9 cellular contexts compared by ENCODE assay signal in the genomic region with DNA sequence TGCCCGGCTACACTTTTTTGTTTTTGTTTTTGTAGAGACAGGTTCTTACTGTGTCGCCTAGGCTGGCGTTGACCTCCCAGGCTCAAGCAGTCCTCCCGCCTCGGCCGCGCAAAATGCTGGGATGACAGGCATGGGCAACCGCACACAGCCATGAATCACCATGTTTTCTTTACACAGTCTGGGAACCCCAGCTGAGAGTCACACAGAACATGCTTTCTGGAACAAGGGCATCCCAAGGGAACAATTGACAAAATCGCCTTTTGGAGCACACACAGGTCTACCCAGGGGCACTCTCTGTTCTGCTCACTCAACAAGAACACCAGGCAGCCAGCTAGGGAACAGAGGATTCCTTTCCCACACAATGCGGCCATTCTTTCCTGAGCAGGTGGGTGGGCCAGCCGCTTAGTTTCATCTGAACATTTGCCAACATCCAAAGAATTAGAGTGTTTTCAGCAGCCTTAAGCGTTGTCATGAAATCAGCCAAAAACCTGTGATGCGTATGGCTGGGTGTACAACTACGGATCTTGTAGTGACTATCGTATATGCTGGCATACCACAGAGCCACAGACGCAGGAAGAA. TPM values are rescaled to one million over a fixed set of nuclear protein-coding genes. Genes with fewer than 3 reads are reported as not detected.
A peak's percentile ranks its signal among the peaks of the same experiment; 100 is the strongest.
DNase-seq lines count a peak whose midpoint lies in the region; ATAC-seq, FAIRE-seq and TF ChIP-seq lines count a peak whose summit lies in the region.
"Had no signal": no experiment of that assay in that cellular context is flagged by ENCODE, and none has a peak within 500 bp of the region (broad histone marks: within the 10 kb centered on the region; RNA-seq: fewer than 3 reads in every experiment).

No MANE protein-coding gene starts in this region.

- H3K4me1 ChIP-seq in foreskin keratinocyte: no peaks in the 10 kb centered on the region
- H3K4me1 ChIP-seq in sigmoid colon: no peaks in the 10 kb centered on the region

- TF ChIP-seq CTCF in foreskin keratinocyte (conservative IDR thresholded peaks at IDR 0.05) (no peak), sigmoid colon (IDR thresholded peaks at IDR 0.05) (no peak), coronary artery (IDR thresholded peaks at IDR 0.05) (no peak)

- no peak overlapping the region for H3K27ac ChIP-seq in foreskin keratinocyte
- peak overlapping the region; percentile 25 to 32 (median 26) for H3K27ac ChIP-seq in sigmoid colon
- H3K27ac ChIP-seq in coronary artery: peak overlapping the region in 1 of 2 donors; percentile 29

- peak in 2 of 4 donors; percentile 27 to 42 for TF ChIP-seq EP300 in sigmoid colon (IDR thresholded peaks at IDR 0.05)

- DNase-seq in RCC 7860 (ENCODE audit: low spot score): peak; percentile 45
- peak in 1 of 2 donors; percentile 30 for DNase-seq in foreskin keratinocyte
- DNase-seq in sigmoid colon: peak; percentile 67
- no peak for DNase-seq in NAMALWA (ENCODE audit: low spot score)
- DNase-seq in AG08396 (ENCODE audit: low spot score): no peak
- DNase-seq in NCI-H82 treated with DMSO at 0.1 percent for 48 hours (lab: John Stamatoyannopoulos, UW; ENCODE audit: unreplicated experiment): no peak
- DNase-seq in coronary artery (ENCODE audit: low spot score): no peak

- no peak overlapping the region for H3K4me3 ChIP-seq in sigmoid colon
- no peak overlapping the region for H3K4me3 ChIP-seq in coronary artery

- peak; percentile 44 for ATAC-seq in GM19043 (IDR thresholded peaks at IDR 0.05; ENCODE audit: low read depth, unreplicated experiment)
- peak; percentile 84 for ATAC-seq in foreskin keratinocyte

- 29 to 78% methylated on average over 16 of the region's 16 CpGs for WGBS in sigmoid colon, 2 donors

- FAIRE-seq in RCC 7860 (lab: Jason Lieb, UNC): peak; percentile 67
- FAIRE-seq: colon had no signal

- H3K9me3 ChIP-seq in sigmoid colon: no peaks in the 10 kb centered on the region

- intact Hi-C loops in sigmoid colon (cut with DNase I): no loop called here

- no peaks in the 10 kb centered on the region for H3K27me3 ChIP-seq in foreskin keratinocyte
- H3K27me3 ChIP-seq in sigmoid colon: no peaks in the 10 kb centered on the region

- H3K36me3 ChIP-seq in sigmoid colon: no peaks in the 10 kb centered on the region

- TF ChIP-seq POLR2A in sigmoid colon (IDR thresholded peaks at IDR 0.05): no peak

RNA-seq across cellular contexts. Expression of a gene that starts 15.7 kb away (rescaled TPM):
- total RNA-seq in foreskin keratinocyte (18.7 and 25.9 TPM in 2 replicates), sigmoid colon (1 to 10 TPM; 4.2 to 7.8 (median 6.4) TPM)
- polyA plus RNA-seq in foreskin keratinocyte (7.0 and 8.7 TPM in 2 replicates), sigmoid colon (10 to 100 TPM in 1 of 3 donors, 1 to 10 TPM in 2; 3.5 to 10.6 (median 7.2) TPM)

Comparison
In these comparisons a context has a peak if more than half of its experiments do, and no peak if none do; other contexts are left out.
1. DNase-seq: peak in RCC 7860 (single experiment) and sigmoid colon (single experiment); none in NAMALWA (single experiment), AG08396 (single experiment), NCI-H82 treated with DMSO at 0.1 percent for 48 hours (single experiment) and coronary artery (single experiment).